27 cellular contexts compared by ENCODE assay signal in genomic region chr3:5430701-5431100, GRCh38.
"Had no signal": no experiment of that assay in that cellular context is flagged by ENCODE, and none has a peak within 500 bp of the region (broad histone marks: within the 10 kb centered on the region; RNA-seq: fewer than 3 reads in every experiment).

No MANE protein-coding gene starts in this region.

- H3K4me3 Mint-ChIP-seq: immature natural killer cell; naive thymus-derived CD4-positive, alpha-beta T cell; natural killer cell treated with Interleukin-12 subunit alpha and Interleukin-12 subunit beta and Interleukin-15 and Interleukin-18, amount 100 ng/mL, for 72 hours; stimulated activated naive CD8-positive, alpha-beta T cell treated with anti-CD3 and anti-CD28 coated beads, Interleukin-15, Interleukin-2, amounts not matched to agents 100 ng/mL and 50 ng/mL, for 24 hours had no signal

- H3K9me3 Mint-ChIP-seq: immature natural killer cell; natural killer cell treated with Interleukin-12 subunit alpha and Interleukin-12 subunit beta and Interleukin-15 and Interleukin-18, amount 100 ng/mL, for 72 hours; stimulated activated naive CD8-positive, alpha-beta T cell treated with anti-CD3 and anti-CD28 coated beads, Interleukin-15, Interleukin-2, amounts not matched to agents 100 ng/mL and 50 ng/mL, for 24 hours had no signal

- H3K36me3 Mint-ChIP-seq: immature natural killer cell; naive thymus-derived CD4-positive, alpha-beta T cell; natural killer cell treated with Interleukin-12 subunit alpha and Interleukin-12 subunit beta and Interleukin-15 and Interleukin-18, amount 100 ng/mL, for 72 hours had no signal

- H3K36me3 ChIP-seq: left lung, lower lobe of right lung, ovary, right atrium auricular region, right lobe of liver, suprapubic skin, thoracic aorta, tibial artery, uterus had no signal

- H3K9me3 ChIP-seq: left lung, lower lobe of right lung, mucosa of descending colon, ovary, right atrium auricular region, right lobe of liver, suprapubic skin, thoracic aorta, tibial artery, uterus had no signal

- H3K4me1 ChIP-seq: lower lobe of right lung, right atrium auricular region, right lobe of liver, tibial artery, uterus had no signal

- H3K27ac Mint-ChIP-seq: immature natural killer cell; naive thymus-derived CD4-positive, alpha-beta T cell; natural killer cell treated with Interleukin-12 subunit alpha and Interleukin-12 subunit beta and Interleukin-15 and Interleukin-18, amount 100 ng/mL, for 72 hours; progenitor cell of endocrine pancreas; stimulated activated naive CD8-positive, alpha-beta T cell treated with anti-CD3 and anti-CD28 coated beads, Interleukin-15, Interleukin-2, amounts not matched to agents 100 ng/mL and 50 ng/mL, for 24 hours had no signal

- FAIRE-seq: islet of Langerhans, kidney had no signal

- H3K27ac ChIP-seq: left lung, lower lobe of right lung, ovary, right atrium auricular region, right lobe of liver, suprapubic skin, thoracic aorta, tibial artery, uterus had no signal

- H3K27me3 ChIP-seq: left lung, ovary, right atrium auricular region, right lobe of liver, suprapubic skin, uterus had no signal

- DNase-seq: hypothalamus; immature natural killer cell; kidney; left colon; left lung; lower lobe of right lung; mesendoderm; midbrain; mucosa of descending colon; naive thymus-derived CD4-positive, alpha-beta T cell; ovary; right lobe of liver; stimulated activated CD4-positive, alpha-beta T cell treated with anti-CD3 and anti-CD28 coated beads, Interleukin-12 subunit alpha, Interleukin-12 subunit beta, amount 100 ng/mL, for 4 hours; stimulated activated CD4-positive, alpha-beta T cell treated with anti-CD3 and anti-CD28 coated beads, Interleukin-15, amount 100 ng/mL, for 24 hours; stimulated activated CD4-positive, alpha-beta T cell treated with anti-CD3 and anti-CD28 coated beads, Interleukin-2, amount 100 ng/mL, for 24 hours; stimulated activated CD4-positive, alpha-beta T cell treated with anti-CD3 and anti-CD28 coated beads, Interleukin-4, amount 100 ng/mL, for 1 hour; stimulated activated naive CD4-positive, alpha-beta T cell; tibial artery; trophoblast cell; uterus had no signal

- ATAC-seq: left colon; left lung; lower lobe of right lung; mucosa of descending colon; naive thymus-derived CD4-positive, alpha-beta T cell; right lobe of liver had no signal

- H3K4me3 ChIP-seq: left lung, lower lobe of right lung, mucosa of descending colon, ovary, right atrium auricular region, right lobe of liver, suprapubic skin, thoracic aorta, tibial artery, uterus had no signal

- H3K4me1 Mint-ChIP-seq: immature natural killer cell had no signal
